22 cellular contexts compared by ENCODE assay signal in the genomic region with DNA sequence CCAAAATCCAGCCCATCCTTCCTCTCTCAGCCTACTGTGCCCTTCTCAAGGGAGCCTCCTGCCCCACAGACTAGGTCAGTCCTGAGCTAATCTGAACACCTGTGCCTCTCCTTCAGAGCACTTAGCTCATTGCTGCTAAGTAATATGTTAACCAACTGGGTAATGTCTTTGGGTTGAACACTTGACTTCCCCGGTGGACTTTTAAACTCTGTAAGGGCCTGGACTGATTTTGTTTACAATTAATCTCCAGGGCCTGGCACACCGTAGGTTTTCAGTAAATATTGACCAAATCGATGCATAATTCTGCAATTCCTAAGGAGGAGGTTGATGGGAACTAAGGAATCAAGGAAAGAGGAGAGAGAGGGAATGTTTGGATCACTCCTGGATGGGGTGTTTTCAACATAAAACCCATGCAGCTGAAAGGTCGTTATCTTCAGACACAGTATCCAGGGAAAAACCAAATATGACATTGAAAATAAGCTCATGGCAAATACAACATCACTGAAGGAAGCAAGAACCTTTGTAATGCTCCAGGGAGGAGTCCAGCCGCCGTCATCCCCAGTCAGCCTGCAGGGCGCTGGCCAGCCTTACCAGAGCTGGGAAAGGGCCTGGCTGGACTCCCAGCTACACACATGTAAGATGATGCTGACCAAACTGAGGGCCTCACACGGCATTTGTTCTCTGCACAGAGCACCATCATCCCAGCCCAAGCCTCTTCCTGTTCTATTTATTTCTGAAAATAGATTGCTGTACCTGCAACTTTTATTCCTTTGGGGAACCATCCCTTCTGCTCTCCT.
DNase-seq lines count a peak whose midpoint lies in the region; ATAC-seq, FAIRE-seq and TF ChIP-seq lines count a peak whose summit lies in the region.
"Had no signal": no experiment of that assay in that cellular context is flagged by ENCODE, and none has a peak within 500 bp of the region (broad histone marks: within the 10 kb centered on the region; RNA-seq: fewer than 3 reads in every experiment).

No MANE protein-coding gene starts in this region.

- H3K4me1 ChIP-seq in astrocyte (ENCODE audit: insufficient read depth, low read length) (no peaks in the 10 kb centered on the region), cardiac muscle cell (ENCODE audit: low read depth) (peaks cover 3% of the 10 kb centered on the region), pancreas (no peaks in the 10 kb centered on the region), transverse colon (no peaks in the 10 kb centered on the region), foreskin keratinocyte (no peaks in the 10 kb centered on the region)
- H3K4me1 ChIP-seq: BE2C, colonic mucosa had no signal

- H3K4me3 ChIP-seq in astrocyte (ENCODE audit: insufficient read depth, low read depth, low read length) (no peak overlapping the region), cardiac muscle cell (no peak overlapping the region), pancreas (no peak overlapping the region), transverse colon (no peak overlapping the region)
- H3K4me3 ChIP-seq: colonic mucosa had no signal

- no peaks in the 10 kb centered on the region for H3K79me2 ChIP-seq in astrocyte (ENCODE audit: insufficient read depth, low read length)

- H3K9me3 Mint-ChIP-seq in astrocyte (ENCODE audit: unreplicated experiment) = peaks cover 4% of the 10 kb centered on the region
- H3K9me3 Mint-ChIP-seq: activated naive CD4-positive, alpha-beta T cell treated with anti-CD3 and anti-CD28 coated beads, Interleukin-2, amount 50 U/mL, for 72 hours; stimulated activated effector memory CD8-positive, alpha-beta T cell treated with anti-CD3 and anti-CD28 coated beads, Interleukin-12 subunit alpha, Interleukin-12 subunit beta, amount 100 ng/mL, for 72 hours had no signal

- in situ Hi-C loops in transverse colon (cut with MboI; ENCODE audit: low pct_ligation_motif_present in 1 of 4, low pct_unique_long_range_greater_than_20kb in 1 of 4, low sequenced_read_pairs in 3 of 4) = no loop called here

- H3K4me3 Mint-ChIP-seq in astrocyte (ENCODE audit: unreplicated experiment) = no peak overlapping the region
- H3K4me3 Mint-ChIP-seq: stimulated activated effector memory CD8-positive, alpha-beta T cell treated with anti-CD3 and anti-CD28 coated beads, Interleukin-12 subunit alpha, Interleukin-12 subunit beta, amount 100 ng/mL, for 72 hours had no signal

- no peak for TF ChIP-seq CTCF in astrocyte (IDR thresholded peaks at IDR 0.05; ENCODE audit: insufficient read depth, low read depth, low read length)
- no peak for TF ChIP-seq CTCF in cardiac muscle cell (IDR thresholded peaks at IDR 0.05; ENCODE audit: low read depth, low read length)
- TF ChIP-seq CTCF in pancreas (IDR thresholded peaks at IDR 0.05) = no peak
- no peak for TF ChIP-seq CTCF in transverse colon (IDR thresholded peaks at IDR 0.05)
- TF ChIP-seq CTCF in foreskin keratinocyte (conservative IDR thresholded peaks at IDR 0.05) = no peak

- intact Hi-C loops in pancreas (cut with DNase I) (no loop called here), transverse colon (cut with DNase I; ENCODE audit: low total_unique reads) (no loop called here)

- H3K27ac Mint-ChIP-seq in astrocyte (ENCODE audit: unreplicated experiment) = no peak overlapping the region
- H3K27ac Mint-ChIP-seq: activated naive CD4-positive, alpha-beta T cell treated with anti-CD3 and anti-CD28 coated beads, Interleukin-2, amount 50 U/mL, for 72 hours; stimulated activated effector memory CD8-positive, alpha-beta T cell treated with anti-CD3 and anti-CD28 coated beads, Interleukin-12 subunit alpha, Interleukin-12 subunit beta, amount 100 ng/mL, for 72 hours had no signal

- no peak for TF ChIP-seq EP300 in transverse colon (IDR thresholded peaks at IDR 0.05; ENCODE audit: low read depth)

- no peak overlapping the region for H3K4me2 ChIP-seq in astrocyte (ENCODE audit: low read length)

- ATAC-seq in pancreas (peak; percentile 63 to 75 (median 68)), GM18505 (IDR thresholded peaks at IDR 0.05; ENCODE audit: unreplicated experiment) (no peak), foreskin keratinocyte (no peak)
- ATAC-seq: activated CD4-positive, CD25-positive, alpha-beta regulatory T cell treated with anti-CD3 and anti-CD28 coated beads, Interleukin-2, amount 50 U/mL, for 24 hours; activated naive CD4-positive, alpha-beta T cell treated with anti-CD3 and anti-CD28 coated beads, Interleukin-2, amount 50 U/mL, for 72 hours; stimulated activated effector memory CD8-positive, alpha-beta T cell treated with anti-CD3 and anti-CD28 coated beads, Interleukin-12 subunit alpha, Interleukin-12 subunit beta, amount 100 ng/mL, for 72 hours had no signal

- WGBS in pancreas, 2 donors = 15 to 34% methylated on average over 8 of the region's 8 CpGs
- 40 to 46% methylated on average over 5 to 8 of the region's 8 CpGs for WGBS in transverse colon (ENCODE audit: low coverage in 1 of 2), 2 donors

- DNase-seq in H4 (ENCODE audit: low spot score) (peak; percentile 29), astrocyte (ENCODE audit: low read depth) (peak; percentile 40), cardiac muscle cell (ENCODE audit: low read depth in 1 of 2, low spot score in 1 of 2) (peak; percentile 47 to 54), pancreas (peak in 2 of 6 donors; percentile 24 to 47), transverse colon (no peak), Kasumi-1 (lab: John Stamatoyannopoulos, UW) (no peak), foreskin keratinocyte (no peak)
- DNase-seq: activated CD8-positive, alpha-beta memory T cell treated with anti-CD3 and anti-CD28 coated beads, Interleukin-2, amount 50 U/mL, for 4 hours; BE2C; colonic mucosa; MV-4-11; NCI-H345; OCI-M1; stimulated activated CD4-positive, alpha-beta T cell treated with anti-CD3 and anti-CD28 coated beads, Interleukin-4, amount 100 ng/mL, for 4 hours; T-helper 1 cell had no signal

- H3K9me3 ChIP-seq in astrocyte (ENCODE audit: insufficient read depth, low read depth, low read length) = no peaks in the 10 kb centered on the region
- H3K9me3 ChIP-seq in cardiac muscle cell (ENCODE audit: low read depth) = no peaks in the 10 kb centered on the region
- H3K9me3 ChIP-seq in pancreas = no peaks in the 10 kb centered on the region
- H3K9me3 ChIP-seq in transverse colon = no peaks in the 10 kb centered on the region
- H3K9me3 ChIP-seq: BE2C, colonic mucosa had no signal

- FAIRE-seq in astrocyte (lab: Jason Lieb, UNC) (no peak), pancreas (lab: Jason Lieb, UNC) (no peak)
- FAIRE-seq: GM12892, islet of Langerhans, urothelium cell line had no signal

- no peak overlapping the region for H3K9ac ChIP-seq in astrocyte (ENCODE audit: low read length)

- H3K27ac ChIP-seq in astrocyte (ENCODE audit: low read depth, low read length) (no peak overlapping the region), cardiac muscle cell (no peak overlapping the region), pancreas (no peak overlapping the region), transverse colon (no peak overlapping the region), foreskin keratinocyte (no peak overlapping the region)
- H3K27ac ChIP-seq: colonic mucosa had no signal

- no peaks in the 10 kb centered on the region for H4K20me1 ChIP-seq in astrocyte (ENCODE audit: insufficient read depth, low read length)

- H2AFZ ChIP-seq in astrocyte (ENCODE audit: low read depth, low read length) = no peak overlapping the region

- no peaks in the 10 kb centered on the region for H3K36me3 ChIP-seq in astrocyte (ENCODE audit: insufficient read depth, low read length)
- H3K36me3 ChIP-seq in cardiac muscle cell = no peaks in the 10 kb centered on the region
- H3K36me3 ChIP-seq in pancreas = no peaks in the 10 kb centered on the region
- no peaks in the 10 kb centered on the region for H3K36me3 ChIP-seq in transverse colon
- H3K36me3 ChIP-seq: BE2C, colonic mucosa had no signal

- no peak for TF ChIP-seq POLR2A in transverse colon (IDR thresholded peaks at IDR 0.05)
- no peak for TF ChIP-seq POLR2A in GM18505 (IDR thresholded peaks at IDR 0.05; ENCODE audit: borderline replicate concordance, extremely low read depth, insufficient read depth, insufficient read length)

- no peaks in the 10 kb centered on the region for H3K36me3 Mint-ChIP-seq in astrocyte (ENCODE audit: low read depth, unreplicated experiment)
- H3K36me3 Mint-ChIP-seq: activated naive CD4-positive, alpha-beta T cell treated with anti-CD3 and anti-CD28 coated beads, Interleukin-2, amount 50 U/mL, for 72 hours; stimulated activated effector memory CD8-positive, alpha-beta T cell treated with anti-CD3 and anti-CD28 coated beads, Interleukin-12 subunit alpha, Interleukin-12 subunit beta, amount 100 ng/mL, for 72 hours had no signal

- H3K27me3 Mint-ChIP-seq in astrocyte (ENCODE audit: low read depth, unreplicated experiment) = peaks cover 49% of the 10 kb centered on the region

- peaks cover 3% of the 10 kb centered on the region for H3K27me3 ChIP-seq in astrocyte (ENCODE audit: insufficient read depth, low read length)
- no peaks in the 10 kb centered on the region for H3K27me3 ChIP-seq in cardiac muscle cell
- no peaks in the 10 kb centered on the region for H3K27me3 ChIP-seq in pancreas
- H3K27me3 ChIP-seq in transverse colon = no peaks in the 10 kb centered on the region
- H3K27me3 ChIP-seq in foreskin keratinocyte = peaks cover 60% of the 10 kb centered on the region
- H3K27me3 ChIP-seq: BE2C, colonic mucosa had no signal

- H3K4me1 Mint-ChIP-seq in astrocyte (ENCODE audit: low read depth, unreplicated experiment) = peaks cover 4% of the 10 kb centered on the region

Comparison
In these comparisons a context has a peak if more than half of its experiments do, and no peak if none do; other contexts are left out.
1. DNase-seq: peak in H4 (single experiment), astrocyte (single experiment) and cardiac muscle cell (2 of 2); none in transverse colon (single experiment), Kasumi-1 (0 of 2) and foreskin keratinocyte (0 of 2).
2. ATAC-seq: peak in pancreas (4 of 4); none in GM18505 (single experiment) and foreskin keratinocyte (single experiment).